In genomic region chr9:92877531-92878430, GRCh38 we compare ENCODE assay signal across 8 cellular contexts. TPM values are rescaled to one million over a fixed set of nuclear protein-coding genes. Genes with fewer than 3 reads are reported as not detected.
DNase-seq lines count a peak whose midpoint lies in the region; TF ChIP-seq lines count a peak whose summit lies in the region.

Gene ZNF484 (minus strand): TSS chr9:92878038. CDS start chr9:92875029, 3,009 bp downstream.

- no peak within 1 kb of the TSS for H2AK5ac ChIP-seq in H9 (ENCODE audit: insufficient read length, low read length)

- H2BK5ac ChIP-seq in H9 (ENCODE audit: insufficient read length, low read length), result no peak within 1 kb of the TSS

- peak within 1 kb of the TSS; percentile 60 for H2AFZ ChIP-seq in H9 (ENCODE audit: low read length)

- H3K9me3 ChIP-seq in H9 (ENCODE audit: control insufficient read depth, low read depth, low read length) (no peaks in the 10 kb centered on the region), MG63 (no peaks in the 10 kb centered on the region), stomach smooth muscle (ENCODE audit: control insufficient read depth in 2 of 2, low read length in 2 of 2) (no peaks in the 10 kb centered on the region)

- no peak within 1 kb of the TSS for H3K23ac ChIP-seq in H9 (ENCODE audit: insufficient read length, low read depth, low read length)

- H3K27ac Mint-ChIP-seq in H9, result peak within 1 kb of the TSS; percentile 89 to 99 (median 98)
- peak within 1 kb of the TSS; percentile 99 for H3K27ac Mint-ChIP-seq in neural crest cell (ENCODE audit: unreplicated experiment)

- H3K9me3 Mint-ChIP-seq in H9 (no peaks in the 10 kb centered on the region; a peak in 1 of 5 replicates), neural crest cell (peaks cover 4% of the 10 kb centered on the region)

- no peak within 1 kb of the TSS for H4K91ac ChIP-seq in H9 (ENCODE audit: insufficient read length, low read depth, low read length)

- no peak within 1 kb of the TSS for H2BK15ac ChIP-seq in H9 (ENCODE audit: low read depth, low read length)

- H3K4me3 ChIP-seq in MG63, result peak within 1 kb of the TSS; percentile 81
- H3K4me3 ChIP-seq in foreskin fibroblast (ENCODE audit: low read depth in 1 of 2, low read length in 2 of 2), result peak within 1 kb of the TSS; percentile 63 to 97
- peak within 1 kb of the TSS; percentile 87 to 95 for H3K4me3 ChIP-seq in stomach smooth muscle (ENCODE audit: low read length in 2 of 2)

- no peak within 1 kb of the TSS for H3K14ac ChIP-seq in H9 (ENCODE audit: insufficient read depth, low read length)

- peaks cover 4% of the 10 kb centered on the region; the same call in 1 of the 2 replicates for H3K79me2 ChIP-seq in H9 (ENCODE audit: insufficient read depth, low read length)

- no peak within 1 kb of the TSS for H2BK120ac ChIP-seq in H9 (ENCODE audit: low read depth, low read length, poor library complexity, severe bottlenecking)

- H3K4me1 Mint-ChIP-seq in H9 (peaks cover 29 to 38% of the 10 kb centered on the region in 2 experiments), neural crest cell (peaks cover 35% of the 10 kb centered on the region)

- no peak within 1 kb of the TSS for H3K56ac ChIP-seq in H9 (ENCODE audit: insufficient read length, low read depth, low read length)

- H2BK12ac ChIP-seq in H9 (ENCODE audit: insufficient read length, low read depth, low read length), result no peak within 1 kb of the TSS

- no peak within 1 kb of the TSS for H4K8ac ChIP-seq in H9 (replicated peaks; ENCODE audit: insufficient read length, low read depth, low read length)

- H3K4me1 ChIP-seq in H9 (ENCODE audit: insufficient read depth, low read length) (peaks cover 3% of the 10 kb centered on the region), stomach smooth muscle (ENCODE audit: control insufficient read depth, insufficient read depth, low read length) (no peaks in the 10 kb centered on the region)

- peak within 1 kb of the TSS; percentile 40 for H3K4me2 ChIP-seq in H9 (ENCODE audit: insufficient read depth, insufficient read length, low read length)

- H3K27ac ChIP-seq in H9 (ENCODE audit: insufficient read length, low read depth, low read length), result no peak within 1 kb of the TSS
- peak within 1 kb of the TSS; percentile 69 for H3K27ac ChIP-seq in stomach smooth muscle (ENCODE audit: low read length)

- H3K9ac ChIP-seq in H9 (ENCODE audit: extremely low read depth, insufficient read length, low read length) (peak within 1 kb of the TSS; percentile 84), stomach smooth muscle (ENCODE audit: low read length in 2 of 2) (peak within 1 kb of the TSS; percentile 87 to 95)

- TF ChIP-seq CTCF in H9 (conservative IDR thresholded peaks at IDR 0.05) (no peak), foreskin fibroblast (IDR thresholded peaks at IDR 0.05; ENCODE audit: low read depth, low read length) (no peak), neural crest cell (conservative IDR thresholded peaks at IDR 0.05) (no peak)

- no peak within 1 kb of the TSS for H3K18ac ChIP-seq in H9 (ENCODE audit: insufficient read length, low read depth, low read length)

- no peaks in the 10 kb centered on the region for H4K20me1 ChIP-seq in H9 (ENCODE audit: control insufficient read depth, insufficient read depth, insufficient read length)

- H3K79me1 ChIP-seq in H9 (ENCODE audit: insufficient read depth, low read depth, low read length, poor library complexity, severe bottlenecking), result no peaks in the 10 kb centered on the region

- H3K4ac ChIP-seq in H9 (ENCODE audit: low read depth, low read length), result no peak within 1 kb of the TSS

- H3K36me3 ChIP-seq in MG63 (no peaks in the 10 kb centered on the region), stomach smooth muscle (ENCODE audit: control insufficient read depth in 2 of 2, insufficient read depth in 2 of 2, low read length in 2 of 2) (no peaks in the 10 kb centered on the region)

- H3T11ph ChIP-seq in H9 (ENCODE audit: low read length), result no peak within 1 kb of the TSS

- no CpG with 5 or more reads among the region's 28 CpGs for WGBS in H9 (ENCODE audit: extremely low coverage, insufficient read length, low lambda C conversion rate)

- no peak within 1 kb of the TSS for H2BK20ac ChIP-seq in H9 (ENCODE audit: low read depth, low read length, poor library complexity, severe bottlenecking)

- H3K4me3 Mint-ChIP-seq in H9 (peak within 1 kb of the TSS; percentile 94 to 98), neural crest cell (peak within 1 kb of the TSS; percentile 100)

- DNase-seq in ELR (ENCODE audit: low read depth), result peak; percentile 99
- DNase-seq in H9, result peak; percentile 98
- DNase-seq in MG63, result peak; percentile 92
- peak; percentile 94 for DNase-seq in SHP77 treated with DMSO at 0.1 percent for 48 hours (lab: John Stamatoyannopoulos, UW)
- peak; percentile 63 for DNase-seq in activated gamma-delta T cell (lab: John Stamatoyannopoulos, UW)
- DNase-seq in foreskin fibroblast, result peak; percentile 97 to 99
- DNase-seq in neural crest cell (ENCODE audit: low read depth, low spot score), result peak; percentile 88

- H3K27me3 ChIP-seq in H9 (ENCODE audit: insufficient read depth, low read length) (no peaks in the 10 kb centered on the region), MG63 (no peaks in the 10 kb centered on the region), stomach smooth muscle (ENCODE audit: control insufficient read depth in 1 of 2, insufficient read depth in 2 of 2, low read length in 2 of 2) (no peaks in the 10 kb centered on the region)

- H4K5ac ChIP-seq in H9 (ENCODE audit: insufficient read length, low read depth, low read length), result no peak within 1 kb of the TSS

- no peaks in the 10 kb centered on the region for H3K36me3 Mint-ChIP-seq in H9 (ENCODE audit: insufficient read depth in 1 of 3, low read depth in 3 of 3)
- peaks cover 6% of the 10 kb centered on the region for H3K36me3 Mint-ChIP-seq in neural crest cell (ENCODE audit: low read depth)

- H3K23me2 ChIP-seq in H9 (ENCODE audit: insufficient read length, low read depth, low read length, poor library complexity, severe bottlenecking), result no peaks in the 10 kb centered on the region

- H3K27me3 Mint-ChIP-seq in H9 (ENCODE audit: low read depth), result peaks cover 9% of the 10 kb centered on the region
- H3K27me3 Mint-ChIP-seq in neural crest cell (ENCODE audit: low read depth), result no peaks in the 10 kb centered on the region

RNA-seq across cellular contexts. Expression of gene ZNF484, which starts in this region (rescaled TPM):
- 9.1 and 10.2 TPM in 2 replicates for total RNA-seq in H9 (2021)
- 5.1 and 6.5 TPM in 2 replicates for total RNA-seq in MG63 (2014; rRNA removed; shearing (Covaris generic); ENCODE audit: low replicate concordance)
- total RNA-seq in neural crest cell, result 13.1 and 13.3 TPM in 2 replicates
